ENCODE assay signal across 1 cellular context in the genomic region with DNA sequence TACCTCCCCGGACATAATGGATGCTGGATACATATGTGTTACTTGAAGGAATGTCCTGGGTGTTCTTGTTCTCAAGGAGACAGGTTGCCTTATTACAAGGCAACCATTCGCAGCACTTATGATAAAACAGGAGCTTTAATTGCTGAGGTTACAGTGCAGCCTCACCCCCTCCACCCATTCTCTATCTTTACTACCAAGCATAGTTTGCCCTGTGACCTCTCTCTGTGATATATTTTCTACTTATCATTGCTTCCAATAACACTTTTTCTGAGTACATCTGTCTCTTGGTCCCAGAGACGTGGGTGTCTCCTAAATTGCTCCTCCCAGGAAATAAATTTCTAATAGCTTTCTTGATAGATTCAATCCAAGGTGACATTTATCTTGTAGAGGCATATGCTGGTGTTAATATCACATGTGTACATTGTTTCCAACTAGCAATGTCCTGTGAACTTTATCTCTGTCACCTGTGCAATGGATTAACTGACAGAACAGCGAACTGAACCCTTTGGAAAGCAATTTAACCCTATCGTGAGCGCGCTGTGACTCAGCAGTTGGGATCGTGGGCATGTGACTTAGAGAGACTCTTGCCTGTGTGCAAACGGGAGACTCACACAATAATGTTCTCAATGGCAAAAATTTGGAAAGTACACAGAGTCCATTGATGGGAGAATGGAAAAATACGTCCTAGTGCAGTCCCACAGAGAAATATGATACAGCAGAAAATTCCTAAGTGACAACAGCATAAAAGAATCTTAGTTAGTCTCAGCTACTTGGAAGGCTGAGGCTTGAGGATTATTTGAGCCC.
TF ChIP-seq lines count a peak whose summit lies in the region.

No MANE protein-coding gene starts in this region.

TF ChIP-seq in HCT116, 20 proteins besides CTCF, POLR2A, EP300 and RAD21 (continued from another document):
- TF ChIP-seq EGR1 (IDR thresholded peaks at IDR 0.05; ENCODE audit: low read depth) (no peak), ELF1 (IDR thresholded peaks at IDR 0.05; ENCODE audit: borderline replicate concordance, low read depth) (no peak), EZH2 (IDR thresholded peaks at IDR 0.05) (no peak), CEBPB (IDR thresholded peaks at IDR 0.05; ENCODE audit: low read depth) (no peak), ZNF274 (IDR thresholded peaks at IDR 0.05; ENCODE audit: low read depth, low read length) (no peak), SRF (IDR thresholded peaks at IDR 0.05; ENCODE audit: low read depth) (no peak), SIN3A (IDR thresholded peaks at IDR 0.05; ENCODE audit: low read depth) (no peak; the same call in 1 of the 2 replicates), CBX3 (IDR thresholded peaks at IDR 0.05; ENCODE audit: low read depth) (peak; percentile 61; the same call in 1 of the 2 replicates), EZH2phosphoT487 (IDR thresholded peaks at IDR 0.05; ENCODE audit: borderline replicate concordance) (no peak), YY1 (IDR thresholded peaks at IDR 0.05; ENCODE audit: extremely low read depth, insufficient replicate concordance, low read depth, low read length) (no peak), SP1 (IDR thresholded peaks at IDR 0.05; ENCODE audit: low read depth) (peak; percentile 42; the same call in 1 of the 2 replicates), FOSL1 (IDR thresholded peaks at IDR 0.05; ENCODE audit: low read depth) (peak; percentile 78), ZFX (IDR thresholded peaks at IDR 0.05) (no peak), JUND (IDR thresholded peaks at IDR 0.05) (peak; percentile 80), TCF7L2 (IDR thresholded peaks at IDR 0.05; ENCODE audit: borderline replicate concordance, extremely low read depth, insufficient read depth, insufficient read length) (no peak), POLR2AphosphoS5 (IDR thresholded peaks at IDR 0.05; ENCODE audit: low read depth, low read length) (0 out of 2 replicates have a peak, but pooled peaks have one; percentile 23)
- TF ChIP-seq, protein P1, sequence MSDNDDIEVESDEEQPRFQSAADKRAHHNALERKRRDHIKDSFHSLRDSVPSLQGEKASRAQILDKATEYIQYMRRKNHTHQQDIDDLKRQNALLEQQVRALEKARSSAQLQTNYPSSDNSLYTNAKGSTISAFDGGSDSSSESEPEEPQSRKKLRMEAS (IDR thresholded peaks at IDR 0.05): peak; percentile 68
- TF ChIP-seq, protein P2, sequence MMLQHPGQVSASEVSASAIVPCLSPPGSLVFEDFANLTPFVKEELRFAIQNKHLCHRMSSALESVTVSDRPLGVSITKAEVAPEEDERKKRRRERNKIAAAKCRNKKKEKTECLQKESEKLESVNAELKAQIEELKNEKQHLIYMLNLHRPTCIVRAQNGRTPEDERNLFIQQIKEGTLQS (IDR thresholded peaks at IDR 0.05): no peak
- TF ChIP-seq, protein P3, sequence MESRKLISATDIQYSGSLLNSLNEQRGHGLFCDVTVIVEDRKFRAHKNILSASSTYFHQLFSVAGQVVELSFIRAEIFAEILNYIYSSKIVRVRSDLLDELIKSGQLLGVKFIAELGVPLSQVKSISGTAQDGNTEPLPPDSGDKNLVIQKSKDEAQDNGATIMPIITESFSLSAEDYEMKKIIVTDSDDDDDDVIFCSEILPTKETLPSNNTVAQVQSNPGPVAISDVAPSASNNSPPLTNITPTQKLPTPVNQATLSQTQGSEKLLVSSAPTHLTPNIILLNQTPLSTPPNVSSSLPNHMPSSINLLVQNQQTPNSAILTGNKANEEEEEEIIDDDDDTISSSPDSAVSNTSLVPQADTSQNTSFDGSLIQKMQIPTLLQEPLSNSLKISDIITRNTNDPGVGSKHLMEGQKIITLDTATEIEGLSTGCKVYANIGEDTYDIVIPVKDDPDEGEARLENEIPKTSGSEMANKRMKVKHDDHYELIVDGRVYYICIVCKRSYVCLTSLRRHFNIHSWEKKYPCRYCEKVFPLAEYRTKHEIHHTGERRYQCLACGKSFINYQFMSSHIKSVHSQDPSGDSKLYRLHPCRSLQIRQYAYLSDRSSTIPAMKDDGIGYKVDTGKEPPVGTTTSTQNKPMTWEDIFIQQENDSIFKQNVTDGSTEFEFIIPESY (IDR thresholded peaks at IDR 0.05; ENCODE audit: extremely low read depth, insufficient replicate concordance, low read length): no peak
TF ChIP-seq in HCT116: peak in this region for 6.
